1 cellular context compared by ENCODE assay signal in genomic region chr17:2262146-2262587, GRCh38.
TF ChIP-seq lines count a peak whose summit lies in the region.

No MANE protein-coding gene starts in this region.

TF ChIP-seq in IMR-90, 13 proteins besides CTCF, POLR2A, EP300 and RAD21 (continued from another document):
- no peak for TF ChIP-seq USF2 (IDR thresholded peaks at IDR 0.05; ENCODE audit: low read depth, low read length)
- TF ChIP-seq SMC3 (IDR thresholded peaks at IDR 0.05; ENCODE audit: low read depth, low read length): no peak
- TF ChIP-seq RCOR1 (IDR thresholded peaks at IDR 0.05; ENCODE audit: insufficient replicate concordance, low read length): no peak
